ENCODE assay signal across 31 cellular contexts in genomic region chr15:52936489-52936888, GRCh38.
"Had no signal": no experiment of that assay in that cellular context is flagged by ENCODE, and none has a peak within 500 bp of the region (broad histone marks: within the 10 kb centered on the region; RNA-seq: fewer than 3 reads in every experiment).

No MANE protein-coding gene starts in this region.

- H3K36me3 ChIP-seq: adrenal gland, brain microvascular endothelial cell, breast epithelium had no signal

- DNase-seq: activated B cell treated with CpG ODN at 0.5 μM for 24 hours; activated CD4-positive, alpha-beta memory T cell treated with anti-CD3 and anti-CD28 coated beads for 36 hours; activated CD4-positive, alpha-beta T cell treated with anti-CD3 and anti-CD28 coated beads for 4 hours; activated CD4-positive, alpha-beta T cell treated with anti-CD3 and anti-CD28 coated beads, Interleukin-2, amount 10 ng/mL, durations not matched to agents 24 days and 14 days; activated CD4-positive, alpha-beta T cell treated with anti-CD3 and anti-CD28 coated beads, Interleukin-2, amount 50 U/mL, for 1 hour; activated CD4-positive, alpha-beta T cell treated with anti-CD3 and anti-CD28 coated beads, Interleukin-2, amount 50 U/mL, for 4 hours; activated CD4-positive, CD25-positive, alpha-beta regulatory T cell treated with anti-CD3 and anti-CD28 coated beads, Interleukin-2, amount 50 U/mL, for 72 hours; activated CD8-positive, alpha-beta memory T cell treated with anti-CD3 and anti-CD28 coated beads, Interleukin-2, amount 50 U/mL, for 4 hours; activated CD8-positive, alpha-beta T cell treated with anti-CD3 and anti-CD28 coated beads for 36 hours; activated effector memory CD4-positive, alpha-beta T cell treated with anti-CD3 and anti-CD28 coated beads, Interleukin-2, amount 50 U/mL, for 16 hours; activated gamma-delta T cell treated with Interleukin-2 at 50 U/mL for 16 hours; activated naive CD4-positive, alpha-beta T cell; activated naive CD4-positive, alpha-beta T cell treated with anti-CD3 and anti-CD28 coated beads for 36 hours; activated naive CD4-positive, alpha-beta T cell treated with anti-CD3 and anti-CD28 coated beads, Interleukin-2, amount 50 U/mL, for 16 hours; activated naive CD8-positive, alpha-beta T cell treated with anti-CD3 and anti-CD28 coated beads for 36 hours; activated T-cell treated with anti-CD3 and anti-CD28 coated beads for 4 hours; activated T-cell treated with anti-CD3 and anti-CD28 coated beads, Interleukin-2, amount 50 U/mL, for 1 hour; activated T-cell treated with anti-CD3 and anti-CD28 coated beads, Interleukin-2, amount 50 U/mL, for 4 hours; activated T-cell treated with anti-CD3 and anti-CD28 coated beads, Interleukin-2, amount 50 U/mL, for 72 hours; adrenal gland; amniotic stem cell; aorta; body of pancreas; brain microvascular endothelial cell; central memory CD4-positive, alpha-beta T cell; T-helper 2 cell; T-helper 9 cell had no signal

- ATAC-seq: activated CD8-positive, alpha-beta T cell treated with anti-CD3 and anti-CD28 coated beads for 36 hours; activated naive CD4-positive, alpha-beta T cell treated with anti-CD3 and anti-CD28 coated beads, Interleukin-2, amount 50 U/mL, for 72 hours; activated T-cell treated with anti-CD3 and anti-CD28 coated beads, Interleukin-2, amount 50 U/mL, for 4 hours; activated T-cell treated with anti-CD3 and anti-CD28 coated beads, Interleukin-2, amount 50 U/mL, for 72 hours; activated T-helper 17 cell treated with anti-CD3 and anti-CD28 coated beads, Interleukin-2, amount 50 U/mL, for 72 hours; body of pancreas had no signal

- H3K9me3 ChIP-seq: adrenal gland, body of pancreas had no signal

- H3K27me3 ChIP-seq: adrenal gland, body of pancreas, brain microvascular endothelial cell, breast epithelium had no signal

- H3K27ac ChIP-seq: adrenal gland, body of pancreas, brain microvascular endothelial cell, breast epithelium, VCaP had no signal

- H3K4me3 ChIP-seq: adrenal gland, body of pancreas, breast epithelium had no signal

- H3K4me1 ChIP-seq: adrenal gland, body of pancreas, breast epithelium had no signal
